Comparison of ENCODE assay signal across 23 cellular contexts in genomic region chr1:160079448-160079847, GRCh38. TPM values are rescaled to one million over a fixed set of nuclear protein-coding genes. Genes with fewer than 3 reads are reported as not detected.
DNase-seq lines count a peak whose midpoint lies in the region; ATAC-seq, FAIRE-seq and TF ChIP-seq lines count a peak whose summit lies in the region.
"Had no signal": no experiment of that assay in that cellular context is flagged by ENCODE, and none has a peak within 500 bp of the region (broad histone marks: within the 10 kb centered on the region; RNA-seq: fewer than 3 reads in every experiment).

No MANE protein-coding gene starts in this region.

- H3K4me2 ChIP-seq in HepG2 (ENCODE audit: low read depth, low read length), result no peak overlapping the region
- H3K4me2 ChIP-seq in hepatocyte, result no peak overlapping the region
- H3K4me2 ChIP-seq: A549; BLaER1 treated with 17β-estradiol and CSF1 and Interleukin-3, amounts not matched to agents 10 nM and 100 nM had no signal

- 70% methylated on average over 4 of the region's 4 CpGs for WGBS in HepG2 (ENCODE audit: low lambda C conversion rate)
- 41% methylated on average over 4 of the region's 4 CpGs for WGBS in right lobe of liver (ENCODE audit: insufficient coverage, low coverage, low lambda C conversion rate, missing lambda C conversion rate)
- 73% methylated on average over 4 of the region's 4 CpGs for WGBS in hepatocyte (ENCODE audit: low lambda C conversion rate, missing lambda C conversion rate)

- H3K9me2 ChIP-seq in hepatocyte (replicated peaks; ENCODE audit: insufficient read depth), result no peaks in the 10 kb centered on the region

- no peak for TF ChIP-seq EP300 in HepG2 (IDR thresholded peaks at IDR 0.05; ENCODE audit: low read depth in 2 of 2, low read length in 2 of 2)
- no peak for TF ChIP-seq EP300 in HepG2 (CRISPR knock-in tag; IDR thresholded peaks at IDR 0.05; ENCODE audit: borderline replicate concordance)

- in situ Hi-C loops in HepG2 (cut with HindIII; ENCODE audit: extremely low pct_ligation_motif_present, low pct_unique_long_range_greater_than_20kb), result no loop called here

- no TSS peak for BruUV-seq in HepG2 (replicated peaks; lab: Mats Ljungman, UMichigan)

- intact Hi-C loops in HepG2 (cut with micrococcal nuclease; ENCODE audit: unreplicated experiment) (loop anchor here (5.0 kb wide), 1 partner anchor 142 kb away; no protein-coding TSS in a partner anchor), right lobe of liver (cut with DNase I) (no loop called here), kidney (cut with DNase I) (no loop called here)

- ATAC-seq in HepG2, result no peak
- no peak for ATAC-seq in right lobe of liver
- no peak for ATAC-seq in HG03196 (IDR thresholded peaks at IDR 0.05; ENCODE audit: unreplicated experiment)

- FAIRE-seq in HepG2 (lab: Jason Lieb, UNC), result no peak
- FAIRE-seq in kidney (lab: Jason Lieb, UNC), result no peak
- FAIRE-seq: A549, G401.6, GM12891, GM19239, H54 had no signal

- POLR2A ChIA-PET in HepG2 (lab: Yijun Ruan, JAX), result no interaction called here

- H3K79me2 ChIP-seq in HepG2 (ENCODE audit: insufficient read depth, low read length) (no peaks in the 10 kb centered on the region), hepatocyte (no peaks in the 10 kb centered on the region)

- no peak for TF ChIP-seq POLR2A in HepG2 (IDR thresholded peaks at IDR 0.05; ENCODE audit: insufficient read depth in 1 of 2, low read depth in 2 of 2, low read length in 2 of 2)
- no peak for TF ChIP-seq POLR2A in right lobe of liver (IDR thresholded peaks at IDR 0.05)

- no peaks in the 10 kb centered on the region for H3K27me3 ChIP-seq in HepG2 (ENCODE audit: control insufficient read depth in 1 of 2, insufficient read depth in 2 of 2, low read length in 2 of 2)
- H3K27me3 ChIP-seq in right lobe of liver, result no peaks in the 10 kb centered on the region
- H3K27me3 ChIP-seq in hepatocyte, result peaks cover 70% of the 10 kb centered on the region
- H3K27me3 ChIP-seq: BLaER1 treated with 17β-estradiol and CSF1 and Interleukin-3, amounts not matched to agents 10 nM and 100 nM had no signal

- TF ChIP-seq CTCF in HepG2 (CRISPR knock-in tag; IDR thresholded peaks at IDR 0.05), result no peak
- no peak for TF ChIP-seq CTCF in right lobe of liver (IDR thresholded peaks at IDR 0.05)
- TF ChIP-seq CTCF in kidney (IDR thresholded peaks at IDR 0.05; ENCODE audit: borderline replicate concordance, extremely low read depth, insufficient read depth), result no peak
- no peak for TF ChIP-seq CTCF in hepatocyte (IDR thresholded peaks at IDR 0.05; ENCODE audit: poor library complexity)

- no peaks in the 10 kb centered on the region for H3K36me3 ChIP-seq in HepG2 (replicated peaks in 1 of 2; ENCODE audit: control insufficient read depth in 1 of 2, insufficient read depth in 2 of 2, low read length in 2 of 2)
- H3K36me3 ChIP-seq in right lobe of liver, result no peaks in the 10 kb centered on the region
- H3K36me3 ChIP-seq in kidney (ENCODE audit: control insufficient read depth in 1 of 2, insufficient read depth in 2 of 2, low read length in 2 of 2), result no peaks in the 10 kb centered on the region
- H3K36me3 ChIP-seq in hepatocyte (replicated peaks; ENCODE audit: insufficient read depth, low read depth), result no peaks in the 10 kb centered on the region

- no peak overlapping the region for H3K4me3 ChIP-seq in HepG2 (replicated peaks in 1 of 3; ENCODE audit: insufficient read depth in 1 of 3, low read depth in 2 of 3, low read length in 3 of 3)
- H3K4me3 ChIP-seq in right lobe of liver, result no peak overlapping the region
- no peak overlapping the region for H3K4me3 ChIP-seq in kidney (ENCODE audit: low read length in 2 of 2)
- no peak overlapping the region for H3K4me3 ChIP-seq in hepatocyte
- H3K4me3 ChIP-seq: A549; BLaER1 treated with 17β-estradiol and CSF1 and Interleukin-3, amounts not matched to agents 10 nM and 100 nM; GM23248 had no signal

- peaks cover 59% of the 10 kb centered on the region for H3K4me1 ChIP-seq in HepG2 (ENCODE audit: insufficient read depth, low read length)
- H3K4me1 ChIP-seq in right lobe of liver, result peaks cover 0 to 3% (median 0%) of the 10 kb centered on the region in 4 donors
- peaks cover 0 to 6% of the 10 kb centered on the region in 2 donors for H3K4me1 ChIP-seq in kidney (ENCODE audit: control insufficient read depth in 1 of 2, insufficient read depth in 1 of 2, low read depth in 1 of 2, low read length in 2 of 2)
- no peaks in the 10 kb centered on the region for H3K4me1 ChIP-seq in hepatocyte (ENCODE audit: insufficient read depth)

- H2AFZ ChIP-seq in HepG2 (ENCODE audit: low read length), result no peak overlapping the region
- H2AFZ ChIP-seq in hepatocyte, result no peak overlapping the region
- H2AFZ ChIP-seq: GM23248 had no signal

- CTCF ChIA-PET in HepG2 (lab: Yijun Ruan, JAX; ENCODE audit: low intra/inter-chr PET ratio, low total read pairs), result interaction anchor here (1.2 to 3.3 kb wide), 4 partner anchors 25 to 143 kb away, joined by 3 to 29 read pairs (median 8); no protein-coding TSS in a partner anchor

- no peak overlapping the region for H3K9ac ChIP-seq in HepG2 (ENCODE audit: insufficient read depth, low read depth, low read length)
- H3K9ac ChIP-seq in kidney (ENCODE audit: low read length in 2 of 2), result no peak overlapping the region
- H3K9ac ChIP-seq: BLaER1 treated with 17β-estradiol and CSF1 and Interleukin-3, amounts not matched to agents 10 nM and 100 nM; GM23248 had no signal

- no peaks in the 10 kb centered on the region for H3K9me3 ChIP-seq in HepG2 (ENCODE audit: low read length)
- no peaks in the 10 kb centered on the region for H3K9me3 ChIP-seq in right lobe of liver
- no peaks in the 10 kb centered on the region for H3K9me3 ChIP-seq in kidney (ENCODE audit: control insufficient read depth in 1 of 2, low read length in 2 of 2)
- H3K9me3 ChIP-seq in hepatocyte (ENCODE audit: low read depth), result no peaks in the 10 kb centered on the region
- H3K9me3 ChIP-seq: A549 had no signal

- DNase-seq in HepG2 (ENCODE audit: low spot score), result no peak
- DNase-seq in right lobe of liver, result no peak
- peak; percentile 5 for DNase-seq in kidney
- no peak for DNase-seq in substantia nigra (lab: John Stamatoyannopoulos, UW)
- DNase-seq in DMS114 treated with DMSO at 0.1 percent for 48 hours (lab: John Stamatoyannopoulos, UW; ENCODE audit: unreplicated experiment), result no peak
- DNase-seq in hepatocyte (ENCODE audit: low spot score), result no peak
- DNase-seq: CD4-positive, CD25-positive, alpha-beta regulatory T cell; CD8-positive, alpha-beta memory T cell; COR-L47; DMS 273 treated with DMSO at 0.1 percent for 48 hours; GM23248; HCEC 1CT; IMR-90 had no signal

- TF ChIP-seq RAD21 in HepG2 (CRISPR knock-in tag; IDR thresholded peaks at IDR 0.05), result no peak

- H4K20me1 ChIP-seq in HepG2 (ENCODE audit: insufficient read depth, low read length) (no peaks in the 10 kb centered on the region), hepatocyte (ENCODE audit: insufficient read depth, poor library complexity, severe bottlenecking) (no peaks in the 10 kb centered on the region)
- H4K20me1 ChIP-seq: BLaER1 treated with 17β-estradiol and CSF1 and Interleukin-3, amounts not matched to agents 10 nM and 100 nM had no signal

- H3K27ac ChIP-seq in HepG2 (ENCODE audit: extremely low read length, insufficient read depth, low read length) (no peak overlapping the region), right lobe of liver (no peak overlapping the region), kidney (ENCODE audit: low read depth in 2 of 2, low read length in 2 of 2) (no peak overlapping the region), substantia nigra (ENCODE audit: low read depth, low read length, poor library complexity, severe bottlenecking) (peak overlapping the region; percentile 32), hepatocyte (no peak overlapping the region)
- H3K27ac ChIP-seq: 22Rv1; A549; BLaER1 treated with 17β-estradiol and CSF1 and Interleukin-3, amounts not matched to agents 10 nM and 100 nM; GM23248; HL-60 had no signal

RNA-seq across cellular contexts. Expression of gene KCNJ9, which starts 1.9 kb away (rescaled TPM):
- total RNA-seq in HepG2 (2016; rRNA removed; fragmentation: Illumina TruSeq; extraction: Trizol) (not detected in 2 replicates), right lobe of liver (not detected), kidney (not detected), hepatocyte (not detected in 2 replicates)
- total RNA-seq in HepG2 (2016; cell fraction: cytosol; rRNA removed; fragmentation: Illumina TruSeq; extraction: Trizol; ENCODE audit: low read depth), result not detected in 2 replicates
- not detected in 2 replicates for total RNA-seq in HepG2 (2016; cell fraction: insoluble cytoplasmic fraction; rRNA removed; fragmentation: Illumina TruSeq; extraction: Trizol)
- not detected in 2 replicates for total RNA-seq in HepG2 (2016; cell fraction: membrane; rRNA removed; fragmentation: Illumina TruSeq; extraction: Trizol)
- not detected in 2 replicates for total RNA-seq in HepG2 (2016; cell fraction: nucleus; rRNA removed; fragmentation: Illumina TruSeq; extraction: Trizol)
- polyA plus RNA-seq in HepG2 (2011; rRNA removed) (not detected in 2 replicates), kidney (ENCODE audit: insufficient read depth, low read depth, low replicate concordance) (0.09 TPM), hepatocyte (not detected in 2 replicates)
- 0.01 TPM in 1 of 2 replicates, not detected in the other for polyA plus RNA-seq in HepG2 (2011; cell fraction: cytosol; rRNA removed)
- 0.03 and 0.06 TPM in 2 replicates for polyA plus RNA-seq in HepG2 (2011; cell fraction: nucleus; rRNA removed)
- not detected in 2 replicates for polyA plus RNA-seq in HepG2 (2012)
- polyA plus RNA-seq in HepG2 (2016; cell fraction: cytosol; fragmentation: Illumina TruSeq; extraction: Trizol; ENCODE audit: low read depth), result not detected in 2 replicates
- not detected in 2 replicates for polyA plus RNA-seq in HepG2 (2016; cell fraction: insoluble cytoplasmic fraction; fragmentation: Illumina TruSeq; extraction: Trizol; ENCODE audit: low read depth)
- polyA plus RNA-seq in HepG2 (2016; cell fraction: membrane; fragmentation: Illumina TruSeq; extraction: Trizol; ENCODE audit: low read depth), result not detected in 2 replicates
- polyA plus RNA-seq in HepG2 (2016; cell fraction: nucleus; fragmentation: Illumina TruSeq; extraction: Trizol; ENCODE audit: insufficient read depth, low read depth), result not detected in 2 replicates
- not detected in 2 replicates for polyA minus RNA-seq in HepG2 (2011; rRNA and poly(A)+ RNA removed; ENCODE audit: low replicate concordance)
- polyA minus RNA-seq in HepG2 (2011; cell fraction: cytosol; rRNA and poly(A)+ RNA removed), result not detected in 2 replicates
- polyA minus RNA-seq in HepG2 (2011; cell fraction: nucleus; rRNA and poly(A)+ RNA removed), result not detected in 2 replicates
- total RNA-seq: CD4-positive, CD25-positive, alpha-beta regulatory T cell; GM23248; HT1080; IMR-90 had no signal
- polyA plus RNA-seq: A549; CD8-positive, alpha-beta memory T cell; GM23248; IMR-90 had no signal

RNA-seq across cellular contexts. Expression of gene KCNJ10, which starts 9.5 kb away (rescaled TPM):
- total RNA-seq in HepG2 (2016; rRNA removed; fragmentation: Illumina TruSeq; extraction: Trizol), result 4.1 and 4.4 TPM in 2 replicates
- total RNA-seq in HepG2 (2016; cell fraction: cytosol; rRNA removed; fragmentation: Illumina TruSeq; extraction: Trizol; ENCODE audit: low read depth), result 1.3 and 1.6 TPM in 2 replicates
- total RNA-seq in HepG2 (2016; cell fraction: insoluble cytoplasmic fraction; rRNA removed; fragmentation: Illumina TruSeq; extraction: Trizol), result 3.2 and 4.0 TPM in 2 replicates
- 3.8 and 4.4 TPM in 2 replicates for total RNA-seq in HepG2 (2016; cell fraction: membrane; rRNA removed; fragmentation: Illumina TruSeq; extraction: Trizol)
- total RNA-seq in HepG2 (2016; cell fraction: nucleus; rRNA removed; fragmentation: Illumina TruSeq; extraction: Trizol), result 8.4 and 9.2 TPM in 2 replicates
- 9.9 and 10.3 TPM in 2 replicates for polyA plus RNA-seq in HepG2 (2011; rRNA removed)
- 5.4 and 7.7 TPM in 2 replicates for polyA plus RNA-seq in HepG2 (2011; cell fraction: cytosol; rRNA removed)
- polyA plus RNA-seq in HepG2 (2011; cell fraction: nucleus; rRNA removed), result 16.5 and 20.7 TPM in 2 replicates
- 3.2 and 4.8 TPM in 2 replicates for polyA plus RNA-seq in HepG2 (2012)
- polyA plus RNA-seq in HepG2 (2016; cell fraction: cytosol; fragmentation: Illumina TruSeq; extraction: Trizol; ENCODE audit: low read depth), result 1.4 and 1.8 TPM in 2 replicates
- polyA plus RNA-seq in HepG2 (2016; cell fraction: insoluble cytoplasmic fraction; fragmentation: Illumina TruSeq; extraction: Trizol; ENCODE audit: low read depth), result 6.3 and 7.5 TPM in 2 replicates
- 3.7 and 3.9 TPM in 2 replicates for polyA plus RNA-seq in HepG2 (2016; cell fraction: membrane; fragmentation: Illumina TruSeq; extraction: Trizol; ENCODE audit: low read depth)
- polyA plus RNA-seq in HepG2 (2016; cell fraction: nucleus; fragmentation: Illumina TruSeq; extraction: Trizol; ENCODE audit: insufficient read depth, low read depth), result 20.4 and 22.0 TPM in 2 replicates
- 34.8 TPM in 1 of 2 replicates, not detected in the other for polyA minus RNA-seq in HepG2 (2011; rRNA and poly(A)+ RNA removed; ENCODE audit: low replicate concordance)
- polyA minus RNA-seq in HepG2 (2011; cell fraction: cytosol; rRNA and poly(A)+ RNA removed), result 4.8 and 5.5 TPM in 2 replicates
- polyA minus RNA-seq in HepG2 (2011; cell fraction: nucleus; rRNA and poly(A)+ RNA removed), result 6.7 and 8.1 TPM in 2 replicates
- total RNA-seq in right lobe of liver, result 1 to 10 TPM in 2 of 6 experiments, under 1 TPM in 3, not detected in 1; 0.23 to 3.1 (median 0.31) TPM
- 4.9 TPM for total RNA-seq in kidney
- 57.6 TPM for polyA plus RNA-seq in kidney (ENCODE audit: insufficient read depth, low read depth, low replicate concordance)
- total RNA-seq in hepatocyte, result not detected in 2 replicates
- polyA plus RNA-seq in hepatocyte, result not detected in 2 replicates
- total RNA-seq: CD4-positive, CD25-positive, alpha-beta regulatory T cell; GM23248; HT1080; IMR-90 had no signal
- polyA plus RNA-seq: CD4-positive, CD25-positive, alpha-beta regulatory T cell; CD8-positive, alpha-beta memory T cell; GM23248; IMR-90 had no signal

RNA-seq across cellular contexts. Expression of gene IGSF8, which starts 19.0 kb away (rescaled TPM):
- 8.0 and 24.0 TPM in 2 replicates for total RNA-seq in HepG2 (2016; rRNA removed; fragmentation: Illumina TruSeq; extraction: Trizol)
- 1.8 and 1.9 TPM in 2 replicates for total RNA-seq in HepG2 (2016; cell fraction: cytosol; rRNA removed; fragmentation: Illumina TruSeq; extraction: Trizol; ENCODE audit: low read depth)
- 7.7 and 25.9 TPM in 2 replicates for total RNA-seq in HepG2 (2016; cell fraction: insoluble cytoplasmic fraction; rRNA removed; fragmentation: Illumina TruSeq; extraction: Trizol)
- total RNA-seq in HepG2 (2016; cell fraction: membrane; rRNA removed; fragmentation: Illumina TruSeq; extraction: Trizol), result 3.4 and 4.0 TPM in 2 replicates
- 24.1 and 29.5 TPM in 2 replicates for total RNA-seq in HepG2 (2016; cell fraction: nucleus; rRNA removed; fragmentation: Illumina TruSeq; extraction: Trizol)
- 41.0 and 52.1 TPM in 2 replicates for polyA plus RNA-seq in HepG2 (2011; rRNA removed)
- 36.7 and 58.5 TPM in 2 replicates for polyA plus RNA-seq in HepG2 (2011; cell fraction: cytosol; rRNA removed)
- polyA plus RNA-seq in HepG2 (2011; cell fraction: nucleus; rRNA removed), result 81.8 and 93.4 TPM in 2 replicates
- polyA plus RNA-seq in HepG2 (2012), result 24.4 and 32.1 TPM in 2 replicates
- polyA plus RNA-seq in HepG2 (2016; cell fraction: cytosol; fragmentation: Illumina TruSeq; extraction: Trizol; ENCODE audit: low read depth), result 1.6 and 1.8 TPM in 2 replicates
- 7.6 and 8.9 TPM in 2 replicates for polyA plus RNA-seq in HepG2 (2016; cell fraction: insoluble cytoplasmic fraction; fragmentation: Illumina TruSeq; extraction: Trizol; ENCODE audit: low read depth)
- 2.6 and 3.2 TPM in 2 replicates for polyA plus RNA-seq in HepG2 (2016; cell fraction: membrane; fragmentation: Illumina TruSeq; extraction: Trizol; ENCODE audit: low read depth)
- 46.1 TPM in 2 replicates for polyA plus RNA-seq in HepG2 (2016; cell fraction: nucleus; fragmentation: Illumina TruSeq; extraction: Trizol; ENCODE audit: insufficient read depth, low read depth)
- 27.5 and 60.2 TPM in 2 replicates for polyA minus RNA-seq in HepG2 (2011; rRNA and poly(A)+ RNA removed; ENCODE audit: low replicate concordance)
- polyA minus RNA-seq in HepG2 (2011; cell fraction: cytosol; rRNA and poly(A)+ RNA removed), result 25.5 and 26.7 TPM in 2 replicates
- 11.6 and 14.0 TPM in 2 replicates for polyA minus RNA-seq in HepG2 (2011; cell fraction: nucleus; rRNA and poly(A)+ RNA removed)
- 10 to 100 TPM; 27.5 to 45.7 (median 29.4) TPM for total RNA-seq in right lobe of liver
- total RNA-seq in kidney, result 40.9 TPM
- polyA plus RNA-seq in kidney (ENCODE audit: insufficient read depth, low read depth, low replicate concordance), result 47.0 TPM
- total RNA-seq in hepatocyte, result 26.0 and 36.8 TPM in 2 replicates
- polyA plus RNA-seq in hepatocyte, result 39.3 and 54.1 TPM in 2 replicates

RNA-seq across cellular contexts. Expression of gene ATP1A2, which starts 36.1 kb away (rescaled TPM):
- total RNA-seq in HepG2 (2016; rRNA removed; fragmentation: Illumina TruSeq; extraction: Trizol) (not detected in 2 replicates), right lobe of liver (1 to 10 TPM in 1 of 6 experiments, under 1 TPM in 5; 0.22 to 1.7 (median 0.36) TPM), kidney (4.1 TPM), hepatocyte (2.9 and 4.7 TPM in 2 replicates)
- not detected in 2 replicates for total RNA-seq in HepG2 (2016; cell fraction: cytosol; rRNA removed; fragmentation: Illumina TruSeq; extraction: Trizol; ENCODE audit: low read depth)
- 0.02 TPM in 1 of 2 replicates, not detected in the other for total RNA-seq in HepG2 (2016; cell fraction: insoluble cytoplasmic fraction; rRNA removed; fragmentation: Illumina TruSeq; extraction: Trizol)
- 0.03 TPM in 1 of 2 replicates, not detected in the other for total RNA-seq in HepG2 (2016; cell fraction: membrane; rRNA removed; fragmentation: Illumina TruSeq; extraction: Trizol)
- total RNA-seq in HepG2 (2016; cell fraction: nucleus; rRNA removed; fragmentation: Illumina TruSeq; extraction: Trizol), result not detected in 2 replicates
- polyA plus RNA-seq in HepG2 (2011; rRNA removed) (0.16 TPM in 2 replicates), kidney (ENCODE audit: insufficient read depth, low read depth, low replicate concordance) (5.5 TPM), hepatocyte (0.80 and 1.5 TPM in 2 replicates)
- 0.04 and 0.16 TPM in 2 replicates for polyA plus RNA-seq in HepG2 (2011; cell fraction: cytosol; rRNA removed)
- polyA plus RNA-seq in HepG2 (2011; cell fraction: nucleus; rRNA removed), result 0.50 and 1.3 TPM in 2 replicates
- polyA plus RNA-seq in HepG2 (2012), result 0.16 and 0.95 TPM in 2 replicates
- polyA plus RNA-seq in HepG2 (2016; cell fraction: cytosol; fragmentation: Illumina TruSeq; extraction: Trizol; ENCODE audit: low read depth), result not detected in 2 replicates
- not detected in 2 replicates for polyA plus RNA-seq in HepG2 (2016; cell fraction: insoluble cytoplasmic fraction; fragmentation: Illumina TruSeq; extraction: Trizol; ENCODE audit: low read depth)
- not detected in 2 replicates for polyA plus RNA-seq in HepG2 (2016; cell fraction: membrane; fragmentation: Illumina TruSeq; extraction: Trizol; ENCODE audit: low read depth)
- not detected in 2 replicates for polyA plus RNA-seq in HepG2 (2016; cell fraction: nucleus; fragmentation: Illumina TruSeq; extraction: Trizol; ENCODE audit: insufficient read depth, low read depth)
- polyA minus RNA-seq in HepG2 (2011; rRNA and poly(A)+ RNA removed; ENCODE audit: low replicate concordance), result 0.07 and 0.44 TPM in 2 replicates
- polyA minus RNA-seq in HepG2 (2011; cell fraction: cytosol; rRNA and poly(A)+ RNA removed), result 0.18 and 0.79 TPM in 2 replicates
- 0.26 and 0.37 TPM in 2 replicates for polyA minus RNA-seq in HepG2 (2011; cell fraction: nucleus; rRNA and poly(A)+ RNA removed)
- total RNA-seq: CD4-positive, CD25-positive, alpha-beta regulatory T cell; CD8-positive, alpha-beta memory T cell; HT1080 had no signal
- polyA plus RNA-seq: CD4-positive, CD25-positive, alpha-beta regulatory T cell; CD8-positive, alpha-beta memory T cell had no signal

RNA-seq across cellular contexts. Expression of gene PIGM, which starts 47.7 kb away (rescaled TPM):
- total RNA-seq in HepG2 (2016; rRNA removed; fragmentation: Illumina TruSeq; extraction: Trizol) (2.9 and 4.6 TPM in 2 replicates), right lobe of liver (1 to 10 TPM; 3.3 to 4.7 (median 3.9) TPM), kidney (8.5 TPM), hepatocyte (9.0 and 10.5 TPM in 2 replicates)
- total RNA-seq in HepG2 (2016; cell fraction: cytosol; rRNA removed; fragmentation: Illumina TruSeq; extraction: Trizol; ENCODE audit: low read depth), result 0.53 and 0.61 TPM in 2 replicates
- total RNA-seq in HepG2 (2016; cell fraction: insoluble cytoplasmic fraction; rRNA removed; fragmentation: Illumina TruSeq; extraction: Trizol), result 2.7 and 4.5 TPM in 2 replicates
- total RNA-seq in HepG2 (2016; cell fraction: membrane; rRNA removed; fragmentation: Illumina TruSeq; extraction: Trizol), result 1.7 and 2.0 TPM in 2 replicates
- 4.9 and 5.7 TPM in 2 replicates for total RNA-seq in HepG2 (2016; cell fraction: nucleus; rRNA removed; fragmentation: Illumina TruSeq; extraction: Trizol)
- polyA plus RNA-seq in HepG2 (2011; rRNA removed) (3.4 TPM in 2 replicates), kidney (ENCODE audit: insufficient read depth, low read depth, low replicate concordance) (3.3 TPM), hepatocyte (5.9 and 6.3 TPM in 2 replicates)
- polyA plus RNA-seq in HepG2 (2011; cell fraction: cytosol; rRNA removed), result 2.0 and 2.9 TPM in 2 replicates
- 2.3 and 3.2 TPM in 2 replicates for polyA plus RNA-seq in HepG2 (2011; cell fraction: nucleus; rRNA removed)
- polyA plus RNA-seq in HepG2 (2012), result 3.1 and 4.0 TPM in 2 replicates
- 0.49 and 0.60 TPM in 2 replicates for polyA plus RNA-seq in HepG2 (2016; cell fraction: cytosol; fragmentation: Illumina TruSeq; extraction: Trizol; ENCODE audit: low read depth)
- 3.1 and 3.3 TPM in 2 replicates for polyA plus RNA-seq in HepG2 (2016; cell fraction: insoluble cytoplasmic fraction; fragmentation: Illumina TruSeq; extraction: Trizol; ENCODE audit: low read depth)
- 1.3 and 1.6 TPM in 2 replicates for polyA plus RNA-seq in HepG2 (2016; cell fraction: membrane; fragmentation: Illumina TruSeq; extraction: Trizol; ENCODE audit: low read depth)
- 7.6 and 8.5 TPM in 2 replicates for polyA plus RNA-seq in HepG2 (2016; cell fraction: nucleus; fragmentation: Illumina TruSeq; extraction: Trizol; ENCODE audit: insufficient read depth, low read depth)
- 0.89 and 4.2 TPM in 2 replicates for polyA minus RNA-seq in HepG2 (2011; rRNA and poly(A)+ RNA removed; ENCODE audit: low replicate concordance)
- 2.1 and 2.4 TPM in 2 replicates for polyA minus RNA-seq in HepG2 (2011; cell fraction: cytosol; rRNA and poly(A)+ RNA removed)
- polyA minus RNA-seq in HepG2 (2011; cell fraction: nucleus; rRNA and poly(A)+ RNA removed), result 4.0 and 5.3 TPM in 2 replicates
